Comparison of ENCODE assay signal across 22 cellular contexts in genomic region chr1:25573591-25573930, GRCh38. TPM values are rescaled to one million over a fixed set of nuclear protein-coding genes. Genes with fewer than 3 reads are reported as not detected.
DNase-seq lines count a peak whose midpoint lies in the region; ATAC-seq, FAIRE-seq and TF ChIP-seq lines count a peak whose summit lies in the region.
"Had no signal": no experiment of that assay in that cellular context is flagged by ENCODE, and none has a peak within 500 bp of the region (broad histone marks: within the 10 kb centered on the region; RNA-seq: fewer than 3 reads in every experiment).

No MANE protein-coding gene starts in this region.

- TF ChIP-seq CTCF in H1 (IDR thresholded peaks at IDR 0.05; ENCODE audit: control extremely low read depth in 1 of 3, insufficient read depth in 1 of 3, low read depth in 1 of 3, low read length in 3 of 3) (no peak), lung (IDR thresholded peaks at IDR 0.05; ENCODE audit: control extremely low read depth, extremely low read depth) (no peak), suprapubic skin (IDR thresholded peaks at IDR 0.05) (no peak)

- H2BK120ac ChIP-seq in H1 (replicated peaks; ENCODE audit: low read depth, low read length): no peak overlapping the region

- peaks cover 0 to 4% of the 10 kb centered on the region in 2 experiments for H4K20me1 ChIP-seq in H1 (replicated peaks in 1 of 2; ENCODE audit: control insufficient read depth in 1 of 2, insufficient read depth in 2 of 2, low read length in 2 of 2)

- no peaks in the 10 kb centered on the region for H3K27me3 ChIP-seq in H1 (replicated peaks in 1 of 4; ENCODE audit: control insufficient read depth in 3 of 4, extremely low read depth in 1 of 4, insufficient read depth in 3 of 4, low read length in 3 of 4)
- no peaks in the 10 kb centered on the region for H3K27me3 ChIP-seq in lung (ENCODE audit: control insufficient read depth, insufficient read depth)
- H3K27me3 ChIP-seq in suprapubic skin: no peaks in the 10 kb centered on the region
- H3K27me3 ChIP-seq: gastroesophageal sphincter, MG63 had no signal

- H4K5ac ChIP-seq in H1 (ENCODE audit: insufficient read length, low read depth, low read length): no peak overlapping the region

- no peak for ATAC-seq in lung (ENCODE audit: insufficient read depth, low FRiP score)
- no peak for ATAC-seq in GM21447 (IDR thresholded peaks at IDR 0.05; ENCODE audit: unreplicated experiment)
- no peak for ATAC-seq in GM21423 (IDR thresholded peaks at IDR 0.05; ENCODE audit: unreplicated experiment)
- ATAC-seq: gastroesophageal sphincter, Panc1, right cardiac atrium had no signal

- H2AK5ac ChIP-seq in H1 (ENCODE audit: low read depth, low read length): no peak overlapping the region

- H3K27ac ChIP-seq in H1 (ENCODE audit: low read depth, low read length) (no peak overlapping the region), lung (ENCODE audit: low read depth in 1 of 2, low read length in 1 of 2) (peak overlapping the region in 1 of 2 donors; percentile 60), suprapubic skin (no peak overlapping the region)
- H3K27ac ChIP-seq: coronary artery, gastroesophageal sphincter had no signal

- no peak overlapping the region for H3K56ac ChIP-seq in H1 (replicated peaks; ENCODE audit: insufficient read length, low read depth, low read length)

- DNase-seq in NCI-H748 (lab: John Stamatoyannopoulos, UW; ENCODE audit: unreplicated experiment) (peak; percentile 12), NCI-H748 treated with DMSO at 0.1 percent for 48 hours (lab: John Stamatoyannopoulos, UW) (no peak), H1 (ENCODE audit: low read depth in 1 of 2, low spot score in 2 of 2) (no peak), lung (ENCODE audit: low spot score) (peak; percentile 57), suprapubic skin (ENCODE audit: low spot score in 2 of 2) (no peak)
- DNase-seq in activated CD8-positive, alpha-beta memory T cell treated with anti-CD3 and anti-CD28 coated beads, Interleukin-2, amount 50 U/mL, for 48 hours: no peak
- DNase-seq: activated naive CD4-positive, alpha-beta T cell treated with anti-CD3 and anti-CD28 coated beads, Interleukin-2, amount 10 ng/mL, durations not matched to agents 7 days and 5 days; DND-41; MG63; NCI-H2029; NCI-H82; nephron progenitor cell had no signal

- H3K4ac ChIP-seq in H1 (replicated peaks; ENCODE audit: insufficient read length, low read depth, low read length): peak overlapping the region; percentile 59

- WGBS in H1 (ENCODE audit: extremely low coverage in 1 of 2, insufficient coverage in 1 of 2, insufficient read length in 1 of 2, insufficient replicate concordance in 2 of 2, low coverage in 1 of 2, low lambda C conversion rate in 2 of 2, missing lambda C conversion rate in 1 of 2), 2 experiments: 86% methylated on average over 9 of the region's 9 CpGs; no CpG with 5 or more reads in 1 of the 2 experiments
- 51 to 60% methylated on average over 9 of the region's 9 CpGs for WGBS in lung, 2 donors
- WGBS in suprapubic skin: 68% methylated on average over 9 of the region's 9 CpGs

- FAIRE-seq in H1 (lab: Jason Lieb, UNC): no peak
- FAIRE-seq: A204.1, astrocyte, endothelial cell of umbilical vein, HTR-8/SVneo had no signal

- peak overlapping the region; percentile 39; the same call in 1 of the 2 replicates for H2BK12ac ChIP-seq in H1 (ENCODE audit: low read depth, low read length)

- CTCF ChIA-PET in H1 (lab: Charles Lee; ENCODE audit: partially characterized antibody): interaction anchor here (0.6 to 5.5 kb wide), 41 partner anchors 9 to 463 kb away, joined by 3 to 92 read pairs (median 5); partner anchors contain the start of genes LDLRAP1 and SELENON

- H2BK15ac ChIP-seq in H1 (ENCODE audit: low read length): 0 out of 2 replicates have a peak overlapping the region, but pooled peaks have one; percentile 72

- no peak overlapping the region for H3K23ac ChIP-seq in H1 (ENCODE audit: insufficient read length)

- no peak for TF ChIP-seq POLR2A in H1 (IDR thresholded peaks at IDR 0.05; ENCODE audit: control extremely low read depth in 1 of 2, low read depth in 2 of 2, low read length in 2 of 2)
- no peak for TF ChIP-seq POLR2A in suprapubic skin (IDR thresholded peaks at IDR 0.05)

- no peak overlapping the region; the same call in none of the 2 replicates for H3K18ac ChIP-seq in H1 (ENCODE audit: extremely low read depth, low read length)

- H3K4me2 ChIP-seq in H1 (ENCODE audit: insufficient read depth in 1 of 2, low read depth in 2 of 2, low read length in 2 of 2): no peak overlapping the region

- TF ChIP-seq EP300 in H1 (IDR thresholded peaks at IDR 0.05; ENCODE audit: borderline replicate concordance in 1 of 2, low read depth in 2 of 2, low read length in 2 of 2) (no peak), suprapubic skin (IDR thresholded peaks at IDR 0.05) (no peak)

- no peak overlapping the region for H2AFZ ChIP-seq in H1 (ENCODE audit: low read length)

- H2BK5ac ChIP-seq in H1 (ENCODE audit: low read depth, low read length): no peak overlapping the region

- H3K9me3 ChIP-seq in H1 (ENCODE audit: insufficient read depth in 2 of 2, low read depth in 1 of 2, low read length in 1 of 2) (no peaks in the 10 kb centered on the region), lung (ENCODE audit: control insufficient read depth in 2 of 2, insufficient read depth in 1 of 2, low read length in 1 of 2) (no peaks in the 10 kb centered on the region), suprapubic skin (no peaks in the 10 kb centered on the region)
- H3K9me3 ChIP-seq: gastroesophageal sphincter, MG63 had no signal

- H4K91ac ChIP-seq in H1 (replicated peaks; ENCODE audit: insufficient read length, low read length): peak overlapping the region; percentile 46

- H3K4me3 ChIP-seq in H1 (ENCODE audit: extremely low read depth in 1 of 4, insufficient read depth in 2 of 4, low read depth in 3 of 4, low read length in 4 of 4) (no peak overlapping the region), lung (no peak overlapping the region), suprapubic skin (no peak overlapping the region)
- H3K4me3 ChIP-seq: coronary artery, gastroesophageal sphincter, MG63 had no signal

- no peak overlapping the region for H3K9ac ChIP-seq in H1 (replicated peaks in 1 of 4; ENCODE audit: extremely low read depth in 1 of 4, low read depth in 3 of 4, low read length in 3 of 4)

- H4K8ac ChIP-seq in H1 (ENCODE audit: extremely low read depth, insufficient read depth, low read length): peak overlapping the region; percentile 83; the same call in 1 of the 2 replicates

- no peaks in the 10 kb centered on the region for H3K36me3 ChIP-seq in H1 (ENCODE audit: control insufficient read depth in 2 of 4, insufficient read depth in 4 of 4, low read length in 3 of 4)
- H3K36me3 ChIP-seq in lung (ENCODE audit: control insufficient read depth in 2 of 2, insufficient read depth in 2 of 2, low read length in 2 of 2): peaks cover 0 to 1% of the 10 kb centered on the region in 2 donors
- H3K36me3 ChIP-seq in suprapubic skin: no peaks in the 10 kb centered on the region
- H3K36me3 ChIP-seq: gastroesophageal sphincter, MG63 had no signal

- peaks cover 0 to 30% (median 16%) of the 10 kb centered on the region in 4 experiments; a peak in 6 of 7 replicates for H3K4me1 ChIP-seq in H1 (replicated peaks in 1 of 4; ENCODE audit: control insufficient read depth in 3 of 4, insufficient read depth in 4 of 4, low read length in 3 of 4)
- peaks cover 0 to 18% of the 10 kb centered on the region in 2 donors for H3K4me1 ChIP-seq in lung (ENCODE audit: control insufficient read depth in 2 of 2, insufficient read depth in 2 of 2, low read length in 2 of 2)
- peaks cover 22% of the 10 kb centered on the region for H3K4me1 ChIP-seq in suprapubic skin

- H3K79me1 ChIP-seq in H1 (ENCODE audit: low read depth, low read length): no peaks in the 10 kb centered on the region

- TF ChIP-seq RAD21 in H1 (IDR thresholded peaks at IDR 0.05 in 1 of 2, conservative IDR thresholded peaks at IDR 0.05 in 1 of 2; ENCODE audit: low read depth in 2 of 2, low read length in 2 of 2): no peak

- H2BK20ac ChIP-seq in H1 (ENCODE audit: low read length): no peak overlapping the region

- no peaks in the 10 kb centered on the region for H3K23me2 ChIP-seq in H1 (ENCODE audit: low read depth, low read length)

- no peaks in the 10 kb centered on the region for H3K79me2 ChIP-seq in H1 (ENCODE audit: control insufficient read depth in 1 of 2, insufficient read depth in 2 of 2, low read length in 2 of 2)

- no peak overlapping the region for H3K14ac ChIP-seq in H1 (ENCODE audit: insufficient read length)

- POLR2A ChIA-PET in H1 (lab: Charles Lee; ENCODE audit: partially characterized antibody): interaction anchor here (2.0 kb wide), 1 partner anchor 225 kb away, joined by 6 read pairs; no protein-coding TSS in a partner anchor

TF ChIP-seq in H1, 55 proteins besides CTCF, POLR2A, EP300 and RAD21:
- TF ChIP-seq CEBPB (IDR thresholded peaks at IDR 0.05; ENCODE audit: low read depth, low read length) (peak; percentile 41; the same call in 1 of the 2 replicates), CBX5 (IDR thresholded peaks at IDR 0.05; ENCODE audit: low read depth, low read length) (no peak)

RNA-seq across cellular contexts. Expression of gene LDLRAP1, which starts 30.2 kb away (rescaled TPM):
- 12.8 and 14.0 TPM in 2 replicates for total RNA-seq in H1 (2021; fragmentation: NEBNext Ultra II Directional; extraction: Animal tissue kit (Norgen Biotek cat#: 25700))
- polyA plus RNA-seq in H1 (2011; rRNA removed): 13.2 and 16.3 TPM in 2 replicates
- polyA plus RNA-seq in H1 (2011; cell fraction: cytosol; rRNA removed): 10.4 TPM
- polyA plus RNA-seq in H1 (2011; cell fraction: nucleus; rRNA removed): 16.7 TPM
- 9.3 to 13.5 TPM (median 11.9 TPM) in 4 replicates for polyA plus RNA-seq in H1 (2012, experiment 1 of 2)
- 13.0 TPM for polyA plus RNA-seq in H1 (2012, experiment 2 of 2)
- polyA plus RNA-seq in H1 (2013, experiment 1 of 2): 9.4 TPM
- 9.6 TPM for polyA plus RNA-seq in H1 (2013, experiment 2 of 2)
- polyA minus RNA-seq in H1 (2011; rRNA and poly(A)+ RNA removed): 9.7 and 11.7 TPM in 2 replicates
- polyA minus RNA-seq in H1 (2011; cell fraction: cytosol; rRNA and poly(A)+ RNA removed): 8.3 TPM
- 9.7 TPM for polyA minus RNA-seq in H1 (2011; cell fraction: nucleus; rRNA and poly(A)+ RNA removed)
- total RNA-seq in lung: 10 to 100 TPM; 21.1 to 23.4 TPM
- 10 to 100 TPM; 15.2 to 15.5 TPM for polyA plus RNA-seq in lung
- 10 to 100 TPM; 28.0 to 50.5 (median 40.7) TPM for total RNA-seq in suprapubic skin

RNA-seq across cellular contexts. Expression of gene MAN1C1, which starts 43.0 kb away (rescaled TPM):
- total RNA-seq in H1 (2021; fragmentation: NEBNext Ultra II Directional; extraction: Animal tissue kit (Norgen Biotek cat#: 25700)): 7.7 and 7.8 TPM in 2 replicates
- polyA plus RNA-seq in H1 (2011; rRNA removed) (14.4 and 15.2 TPM in 2 replicates), lung (10 to 100 TPM in 1 of 2 donors, 1 to 10 TPM in 1; 4.6 to 11.6 TPM)
- 8.9 TPM for polyA plus RNA-seq in H1 (2011; cell fraction: cytosol; rRNA removed)
- 14.7 TPM for polyA plus RNA-seq in H1 (2011; cell fraction: nucleus; rRNA removed)
- 8.3 to 9.9 TPM (median 8.7 TPM) in 4 replicates for polyA plus RNA-seq in H1 (2012, experiment 1 of 2)
- 6.4 TPM for polyA plus RNA-seq in H1 (2012, experiment 2 of 2)
- 5.7 TPM for polyA plus RNA-seq in H1 (2013, experiment 1 of 2)
- 7.0 TPM for polyA plus RNA-seq in H1 (2013, experiment 2 of 2)
- polyA minus RNA-seq in H1 (2011; rRNA and poly(A)+ RNA removed): 7.1 and 9.0 TPM in 2 replicates
- 4.8 TPM for polyA minus RNA-seq in H1 (2011; cell fraction: cytosol; rRNA and poly(A)+ RNA removed)
- polyA minus RNA-seq in H1 (2011; cell fraction: nucleus; rRNA and poly(A)+ RNA removed): 6.1 TPM
- total RNA-seq in lung (10 to 100 TPM; 14.5 to 14.7 TPM), suprapubic skin (10 to 100 TPM in 1 of 4 donors, 1 to 10 TPM in 3; 7.3 to 15.2 (median 8.0) TPM)

Comparison
In these comparisons a context has a peak if more than half of its experiments do, and no peak if none do; other contexts are left out.
1. DNase-seq: peak in NCI-H748 (single experiment) and lung (single experiment); none in NCI-H748 treated with DMSO at 0.1 percent for 48 hours (single experiment), H1 (0 of 2), suprapubic skin (0 of 2) and activated CD8-positive, alpha-beta memory T cell treated with anti-CD3 and anti-CD28 coated beads, Interleukin-2, amount 50 U/mL, for 48 hours (single experiment).